Comparison of ENCODE assay signal across 16 cellular contexts in the genomic region with DNA sequence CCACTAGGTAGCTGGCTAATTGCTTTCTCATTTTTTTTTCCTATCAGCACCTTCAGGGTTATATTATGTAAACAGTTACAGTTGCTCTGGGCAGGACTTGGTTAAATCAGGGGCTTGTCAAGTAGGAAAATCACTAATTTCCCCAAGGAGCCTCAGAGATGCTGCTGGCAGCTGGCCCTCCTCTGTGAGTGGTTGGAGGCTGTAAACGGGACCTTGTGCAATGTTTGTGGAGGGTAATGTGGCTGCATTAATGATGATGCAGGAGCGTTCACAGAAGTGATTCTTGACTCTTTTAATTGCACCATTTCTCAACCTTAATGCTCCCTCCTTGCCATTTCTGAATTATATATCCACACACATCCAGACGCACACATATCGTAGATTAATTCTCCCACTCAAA.
A peak's percentile ranks its signal among the peaks of the same experiment; 100 is the strongest.
DNase-seq lines count a peak whose midpoint lies in the region; TF ChIP-seq lines count a peak whose summit lies in the region.
"Had no signal": no experiment of that assay in that cellular context is flagged by ENCODE, and none has a peak within 500 bp of the region (broad histone marks: within the 10 kb centered on the region; RNA-seq: fewer than 3 reads in every experiment).

No MANE protein-coding gene starts in this region.

- H3K4me3 Mint-ChIP-seq in glutamatergic neuron (ENCODE audit: unreplicated experiment) (peak overlapping the region; percentile 61), progenitor cell of endocrine pancreas (ENCODE audit: low read depth) (no peak overlapping the region)
- H3K4me3 Mint-ChIP-seq: CD14-positive monocyte; CD4-positive, alpha-beta memory T cell; GM23338 had no signal

- H3K27me3 ChIP-seq in A673 (replicated peaks; ENCODE audit: insufficient read depth, low read depth, low read length, poor library complexity) (peaks cover 3% of the 10 kb centered on the region), BLaER1 (no peaks in the 10 kb centered on the region), vagina (no peaks in the 10 kb centered on the region)

- CTCF ChIA-PET in A673 (lab: Charles Lee), result no interaction called here

- H3K4me3 ChIP-seq in A673 (ENCODE audit: low read depth, low read length, poor library complexity, severe bottlenecking) (no peak overlapping the region), BLaER1 (no peak overlapping the region), lower leg skin (ENCODE audit: low read depth, poor library complexity, severe bottlenecking) (no peak overlapping the region), vagina (no peak overlapping the region)
- H3K4me3 ChIP-seq: GM23338 had no signal

- intact Hi-C loops in A673 (cut with micrococcal nuclease; ENCODE audit: unreplicated experiment) (no loop called here), lower leg skin (cut with DNase I; ENCODE audit: low total_unique reads) (no loop called here), vagina (cut with DNase I) (no loop called here)

- H3K27me3 Mint-ChIP-seq in glutamatergic neuron (ENCODE audit: unreplicated experiment) (peaks cover 7% of the 10 kb centered on the region), progenitor cell of endocrine pancreas (peaks cover 19% of the 10 kb centered on the region)

- TF ChIP-seq POLR2A in lower leg skin (IDR thresholded peaks at IDR 0.05) (no peak), vagina (IDR thresholded peaks at IDR 0.05) (no peak)

- POLR2A ChIA-PET in A673 (lab: Charles Lee; ENCODE audit: low non-redundant PET), result no interaction called here

- TF ChIP-seq CTCF in A673 (conservative IDR thresholded peaks at IDR 0.05; ENCODE audit: low read depth, low read length), result no peak
- TF ChIP-seq CTCF in glutamatergic neuron (IDR thresholded peaks at IDR 0.05; ENCODE audit: partially characterized antibody, unreplicated experiment), result no peak
- TF ChIP-seq CTCF in progenitor cell of endocrine pancreas (IDR thresholded peaks at IDR 0.05; ENCODE audit: unreplicated experiment), result no peak
- TF ChIP-seq CTCF in lower leg skin (IDR thresholded peaks at IDR 0.05), result no peak
- TF ChIP-seq CTCF in vagina (IDR thresholded peaks at IDR 0.05), result no peak

- 0 out of 2 replicates have a peak overlapping the region, but pooled peaks have one; percentile 51 for H3K4me2 ChIP-seq in BLaER1
- H3K4me2 ChIP-seq: GM23338 had no signal

- H4K20me1 ChIP-seq in BLaER1, result no peaks in the 10 kb centered on the region

- H3K4me1 Mint-ChIP-seq in glutamatergic neuron (ENCODE audit: low read depth, unreplicated experiment), result peaks cover 30% of the 10 kb centered on the region
- peaks cover 24% of the 10 kb centered on the region for H3K4me1 Mint-ChIP-seq in progenitor cell of endocrine pancreas (ENCODE audit: low read depth)
- H3K4me1 Mint-ChIP-seq: CD14-positive monocyte; CD4-positive, alpha-beta memory T cell; GM23338 had no signal

- H3K36me3 Mint-ChIP-seq in glutamatergic neuron (ENCODE audit: unreplicated experiment) (no peaks in the 10 kb centered on the region), progenitor cell of endocrine pancreas (ENCODE audit: insufficient read depth) (no peaks in the 10 kb centered on the region)
- H3K36me3 Mint-ChIP-seq: CD14-positive monocyte; CD4-positive, alpha-beta memory T cell had no signal

- 43 to 45% methylated on average over 4 of the region's 4 CpGs for WGBS in lower leg skin, 2 donors

- H3K9me3 ChIP-seq in A673 (ENCODE audit: low read depth, low read length, poor library complexity, severe bottlenecking) (no peaks in the 10 kb centered on the region), BLaER1 (no peaks in the 10 kb centered on the region), vagina (no peaks in the 10 kb centered on the region)

- H3K36me3 ChIP-seq in A673 (ENCODE audit: insufficient read depth, low read length, poor library complexity, severe bottlenecking) (no peaks in the 10 kb centered on the region), BLaER1 (no peaks in the 10 kb centered on the region), vagina (no peaks in the 10 kb centered on the region)

- DNase-seq in A673 (ENCODE audit: low spot score) (peak; percentile 29), glutamatergic neuron (peak; percentile 61), progenitor cell of endocrine pancreas (ENCODE audit: low spot score, unreplicated experiment) (no peak), lower leg skin (ENCODE audit: low spot score in 2 of 2) (no peak), vagina (ENCODE audit: extremely low spot score in 2 of 2) (no peak), hypothalamus (lab: John Stamatoyannopoulos, UW) (no peak), activated gamma-delta T cell (lab: John Stamatoyannopoulos, UW) (no peak)
- DNase-seq: AML-193; CD4-positive, alpha-beta memory T cell; DMS153; DMS79; GDM1; HCEC 1CT had no signal

- no TSS peak for BruUV-seq in A673 (replicated peaks; lab: Mats Ljungman, UMichigan)

- H3K27ac Mint-ChIP-seq in glutamatergic neuron (ENCODE audit: unreplicated experiment) (peak overlapping the region; percentile 93), progenitor cell of endocrine pancreas (peak overlapping the region; percentile 10)
- H3K27ac Mint-ChIP-seq: CD4-positive, alpha-beta memory T cell; GM23338 had no signal

- no peak overlapping the region for H3K9ac ChIP-seq in BLaER1

- no peak overlapping the region for H3K27ac ChIP-seq in A673 (ENCODE audit: low read depth, low read length, poor library complexity, severe bottlenecking)
- no peak overlapping the region for H3K27ac ChIP-seq in BLaER1
- H3K27ac ChIP-seq in vagina, result no peak overlapping the region

- H3K4me1 ChIP-seq in A673 (ENCODE audit: insufficient read depth, low read length, poor library complexity, severe bottlenecking), result no peaks in the 10 kb centered on the region
- peaks cover 24% of the 10 kb centered on the region for H3K4me1 ChIP-seq in BLaER1
- H3K4me1 ChIP-seq in vagina, result no peaks in the 10 kb centered on the region

- peaks cover 8% of the 10 kb centered on the region for H3K9me3 Mint-ChIP-seq in glutamatergic neuron (ENCODE audit: unreplicated experiment)
- H3K9me3 Mint-ChIP-seq in progenitor cell of endocrine pancreas (ENCODE audit: low read depth), result no peaks in the 10 kb centered on the region

Comparison
In these comparisons a context has a peak if more than half of its experiments do, and no peak if none do; other contexts are left out.
1. DNase-seq: peak in A673 (single experiment) and glutamatergic neuron (single experiment); none in progenitor cell of endocrine pancreas (single experiment), lower leg skin (0 of 2), vagina (0 of 2), hypothalamus (0 of 51) and activated gamma-delta T cell (single experiment).